In genomic region chr12:26240329-26240815, GRCh38 we compare ENCODE assay signal across 17 cellular contexts. TPM values are rescaled to one million over a fixed set of nuclear protein-coding genes. Genes with fewer than 3 reads are reported as not detected.
"Had no signal": no experiment of that assay in that cellular context is flagged by ENCODE, and none has a peak within 500 bp of the region (broad histone marks: within the 10 kb centered on the region; RNA-seq: fewer than 3 reads in every experiment).

No MANE protein-coding gene starts in this region.

- H3K27me3 ChIP-seq: adrenal gland, colonic mucosa, gastrocnemius medialis had no signal

- H3K4me3 Mint-ChIP-seq: activated T-helper 17 cell treated with anti-CD3 and anti-CD28 coated beads, Interleukin-2, amount 50 U/mL, for 72 hours; naive B cell; type B pancreatic cell had no signal

- H3K36me3 Mint-ChIP-seq: naive B cell, type B pancreatic cell had no signal

- H3K9me3 Mint-ChIP-seq: activated T-helper 17 cell treated with anti-CD3 and anti-CD28 coated beads, Interleukin-2, amount 50 U/mL, for 72 hours; type B pancreatic cell had no signal

- H3K27ac ChIP-seq: adrenal gland, colonic mucosa, gastrocnemius medialis, parathyroid adenoma, VCaP had no signal

- H3K9me3 ChIP-seq: adrenal gland, colonic mucosa, gastrocnemius medialis had no signal

- H3K36me3 ChIP-seq: adrenal gland, colonic mucosa, gastrocnemius medialis had no signal

- H3K4me1 Mint-ChIP-seq: activated T-helper 17 cell treated with anti-CD3 and anti-CD28 coated beads, Interleukin-2, amount 50 U/mL, for 72 hours; naive B cell had no signal

- H3K27ac Mint-ChIP-seq: activated T-helper 17 cell treated with anti-CD3 and anti-CD28 coated beads, Interleukin-2, amount 50 U/mL, for 72 hours; naive B cell had no signal

- FAIRE-seq: bronchial epithelial cell, kidney had no signal

- H3K4me1 ChIP-seq: colonic mucosa, parathyroid adenoma had no signal

- H3K4me3 ChIP-seq: adrenal gland, colonic mucosa, gastrocnemius medialis had no signal

- ATAC-seq: activated T-helper 17 cell treated with anti-CD3 and anti-CD28 coated beads, Interleukin-2, amount 50 U/mL, for 72 hours had no signal

- DNase-seq: activated CD4-positive, alpha-beta T cell treated with anti-CD3 and anti-CD28 coated beads for 48 hours; activated naive CD4-positive, alpha-beta T cell treated with anti-CD3 and anti-CD28 coated beads, Interleukin-2, amount 50 U/mL, for 16 hours; activated T-cell treated with anti-CD3 and anti-CD28 coated beads for 4 hours; adrenal gland; colonic mucosa; effector memory CD4-positive, alpha-beta T cell; gastrocnemius medialis; kidney; naive B cell; retina; SW 1271 had no signal

RNA-seq across cellular contexts. Expression of gene SSPN, which starts 45.0 kb away (rescaled TPM):
- total RNA-seq: activated CD8-positive, alpha-beta memory T cell treated with anti-CD3 and anti-CD28 coated beads for 36 hours; activated T-helper 17 cell treated with anti-CD3 and anti-CD28 coated beads, Interleukin-2, amount 50 U/mL, for 72 hours had no signal
